Comparison of ENCODE assay signal across 8 cellular contexts in genomic region chr4:140756292-140757219, GRCh38. TPM values are rescaled to one million over a fixed set of nuclear protein-coding genes. Genes with fewer than 3 reads are reported as not detected.
DNase-seq lines count a peak whose midpoint lies in the region; ATAC-seq and TF ChIP-seq lines count a peak whose summit lies in the region.

Gene TBC1D9 (minus strand): TSS chr4:140756385. CDS start chr4:140756045, 340 bp downstream.

- peak within 1 kb of the TSS; percentile 100 for H3K4me3 ChIP-seq in neural cell (ENCODE audit: low read length)

- H3K9me2 ChIP-seq in neural cell (ENCODE audit: insufficient read depth, low read length), result no peaks in the 10 kb centered on the region

- H2AFZ ChIP-seq in neural cell (ENCODE audit: low read depth, low read length), result peak within 1 kb of the TSS; percentile 83

- no peaks in the 10 kb centered on the region for H3K27me3 ChIP-seq in neural cell (ENCODE audit: insufficient read depth, low read depth, low read length)

- H3K4me2 ChIP-seq in neural cell (ENCODE audit: low read length), result peak within 1 kb of the TSS; percentile 66

- ATAC-seq in GM19452 (IDR thresholded peaks at IDR 0.05; ENCODE audit: unreplicated experiment), result peak; percentile 39
- ATAC-seq in HG03520 (IDR thresholded peaks at IDR 0.05; ENCODE audit: unreplicated experiment), result peak; percentile 27
- ATAC-seq in activated naive CD8-positive, alpha-beta T cell treated with anti-CD3 and anti-CD28 coated beads, Interleukin-2, amount 50 U/mL, for 24 hours, result peak; percentile 41

- no peaks in the 10 kb centered on the region for H4K20me1 ChIP-seq in neural cell (ENCODE audit: insufficient read depth)

- H3K27ac Mint-ChIP-seq in activated naive CD8-positive, alpha-beta T cell treated with anti-CD3 and anti-CD28 coated beads, Interleukin-2, amount 50 U/mL, for 24 hours, result peak within 1 kb of the TSS; percentile 23

- peak; percentile 36 for TF ChIP-seq RAD21 in neural cell (conservative IDR thresholded peaks at IDR 0.05)

- DNase-seq in DMS 273 (lab: John Stamatoyannopoulos, UW; ENCODE audit: unreplicated experiment) (peak; percentile 91), NCI-H524 treated with DMSO at 0.1 percent for 48 hours (lab: John Stamatoyannopoulos, UW) (peak; percentile 56), glomerular visceral epithelial cell (ENCODE audit: extremely low spot score) (peak; percentile 92), GM19240 (ENCODE audit: insufficient read length, low spot score) (no peak)
- peak; percentile 21 for DNase-seq in activated naive CD8-positive, alpha-beta T cell treated with anti-CD3 and anti-CD28 coated beads, Interleukin-2, amount 50 U/mL, for 24 hours

- H3K27ac ChIP-seq in neural cell (ENCODE audit: low read length), result peak within 1 kb of the TSS; percentile 95

- no peaks in the 10 kb centered on the region for H3F3A ChIP-seq in neural cell (ENCODE audit: insufficient read depth, low read length, poor library complexity, severe bottlenecking)

- H3K36me3 Mint-ChIP-seq in activated naive CD8-positive, alpha-beta T cell treated with anti-CD3 and anti-CD28 coated beads, Interleukin-2, amount 50 U/mL, for 24 hours (ENCODE audit: low read depth), result no peaks in the 10 kb centered on the region

- no peak for TF ChIP-seq EP300 in neural cell (conservative IDR thresholded peaks at IDR 0.05; ENCODE audit: poor library complexity, severe bottlenecking)

- peak; percentile 49 for TF ChIP-seq CTCF in neural cell (IDR thresholded peaks at IDR 0.05; ENCODE audit: poor library complexity, severe bottlenecking)

- peaks cover 12% of the 10 kb centered on the region for H3K4me1 Mint-ChIP-seq in activated naive CD8-positive, alpha-beta T cell treated with anti-CD3 and anti-CD28 coated beads, Interleukin-2, amount 50 U/mL, for 24 hours

- no peaks in the 10 kb centered on the region for H3K9me3 Mint-ChIP-seq in activated naive CD8-positive, alpha-beta T cell treated with anti-CD3 and anti-CD28 coated beads, Interleukin-2, amount 50 U/mL, for 24 hours

- H3K9me3 ChIP-seq in neural cell (ENCODE audit: low read length), result no peaks in the 10 kb centered on the region

- H3K36me3 ChIP-seq in neural cell (ENCODE audit: insufficient read depth, low read length), result no peaks in the 10 kb centered on the region

- H3K27me3 Mint-ChIP-seq in activated naive CD8-positive, alpha-beta T cell treated with anti-CD3 and anti-CD28 coated beads, Interleukin-2, amount 50 U/mL, for 24 hours, result peaks cover 47% of the 10 kb centered on the region

- H3K9ac ChIP-seq in neural cell (ENCODE audit: low read length), result peak within 1 kb of the TSS; percentile 98

- H3K4me3 Mint-ChIP-seq in activated naive CD8-positive, alpha-beta T cell treated with anti-CD3 and anti-CD28 coated beads, Interleukin-2, amount 50 U/mL, for 24 hours, result peak within 1 kb of the TSS; percentile 67

- peaks cover 42% of the 10 kb centered on the region for H3K79me2 ChIP-seq in neural cell (replicated peaks; ENCODE audit: insufficient read depth, low read length)

TF ChIP-seq in neural cell, 6 proteins besides CTCF, POLR2A, EP300 and RAD21:
- TF ChIP-seq POLR2AphosphoS5 (IDR thresholded peaks at IDR 0.05) (peak; percentile 87), TAF1 (IDR thresholded peaks at IDR 0.05; ENCODE audit: low read depth) (peak; percentile 63), SMC3 (conservative IDR thresholded peaks at IDR 0.05; ENCODE audit: poor library complexity) (no peak), REST (IDR thresholded peaks at IDR 0.05; ENCODE audit: borderline replicate concordance) (peak; percentile 97), MXI1 (conservative IDR thresholded peaks at IDR 0.05; ENCODE audit: poor library complexity, severe bottlenecking) (peak; percentile 35), EZH2 (IDR thresholded peaks at IDR 0.05; ENCODE audit: borderline replicate concordance, insufficient read depth, low read length, poor library complexity, severe bottlenecking) (no peak)

RNA-seq across cellular contexts. Expression of gene TBC1D9, which starts in this region (rescaled TPM):
- polyA plus RNA-seq in neural cell, result 42.8 and 46.8 TPM in 2 replicates
- 98.4 and 111 TPM in 2 replicates for polyA minus RNA-seq in neural cell
